In genomic region chr13:34128661-34129060, GRCh38 we compare ENCODE assay signal across 20 cellular contexts.
DNase-seq lines count a peak whose midpoint lies in the region; FAIRE-seq and TF ChIP-seq lines count a peak whose summit lies in the region.
"Had no signal": no experiment of that assay in that cellular context is flagged by ENCODE, and none has a peak within 500 bp of the region (broad histone marks: within the 10 kb centered on the region; RNA-seq: fewer than 3 reads in every experiment).

No MANE protein-coding gene starts in this region.

- H3K36me3 ChIP-seq in stomach = no peaks in the 10 kb centered on the region
- H3K36me3 ChIP-seq: BLaER1, SJCRH30 had no signal

- H3K27ac ChIP-seq in stomach = no peak overlapping the region
- H3K27ac ChIP-seq: BLaER1, KMS-11, RWPE1, SJCRH30 had no signal

- no peak for TF ChIP-seq EP300 in stomach (IDR thresholded peaks at IDR 0.05)

- no peaks in the 10 kb centered on the region for H3K36me3 Mint-ChIP-seq in immature natural killer cell
- H3K36me3 Mint-ChIP-seq: CD4-positive, alpha-beta memory T cell had no signal

- DNase-seq in EL (peak; percentile 81), HTR-8/SVneo (ENCODE audit: insufficient read length, low spot score) (peak; percentile 1), fibroblast of villous mesenchyme (ENCODE audit: low read depth) (peak; percentile 10), nucleus accumbens (lab: John Stamatoyannopoulos, UW) (no peak), immature natural killer cell (no peak), stomach (no peak), NCI-H187 treated with DMSO at 0.1 percent for 48 hours (lab: John Stamatoyannopoulos, UW) (no peak)
- DNase-seq: CD4-positive, alpha-beta memory T cell; DMS153; NCI-H1417; NCI-H187; NCI-H2227 treated with DMSO at 0.1 percent for 48 hours; NCI-H510A treated with DMSO at 0.1 percent for 48 hours; NCI-H774; OCI-M1; SJCRH30 had no signal

- FAIRE-seq in HTR-8/SVneo (lab: Jason Lieb, UNC) = no peak
- FAIRE-seq: H54 had no signal

- H3K4me1 Mint-ChIP-seq in immature natural killer cell = no peaks in the 10 kb centered on the region
- H3K4me1 Mint-ChIP-seq: CD4-positive, alpha-beta memory T cell had no signal

- H3K4me1 ChIP-seq in stomach = no peaks in the 10 kb centered on the region
- H3K4me1 ChIP-seq: SJCRH30 had no signal

- WGBS in stomach, 5 donors = 85 to 95% (median 91%) methylated on average over 3 of the region's 3 CpGs

- H3K4me3 ChIP-seq in fibroblast of villous mesenchyme (ENCODE audit: low read depth, low read length) = no peak overlapping the region
- H3K4me3 ChIP-seq in stomach = no peak overlapping the region
- H3K4me3 ChIP-seq: BLaER1, SJCRH30 had no signal

- TF ChIP-seq CTCF in fibroblast of villous mesenchyme (IDR thresholded peaks at IDR 0.05; ENCODE audit: insufficient read depth, low read depth, low read length) = no peak
- TF ChIP-seq CTCF in stomach (IDR thresholded peaks at IDR 0.05) = no peak

- intact Hi-C loops in stomach (cut with DNase I; ENCODE audit: low total_unique reads) = no loop called here

- no peaks in the 10 kb centered on the region for H3K9me3 ChIP-seq in stomach
- H3K9me3 ChIP-seq: BLaER1 had no signal

- H3K27me3 Mint-ChIP-seq in immature natural killer cell (ENCODE audit: low read depth in 3 of 3) = peaks cover 0 to 1% (median 0%) of the 10 kb centered on the region in 3 donors
- H3K27me3 Mint-ChIP-seq: CD4-positive, alpha-beta memory T cell had no signal

- H3K9me3 Mint-ChIP-seq in immature natural killer cell = peaks cover 0 to 16% (median 5%) of the 10 kb centered on the region in 6 donors

- H3K4me3 Mint-ChIP-seq in immature natural killer cell = no peak overlapping the region
- H3K4me3 Mint-ChIP-seq: CD4-positive, alpha-beta memory T cell had no signal

- no peak overlapping the region for H3K27ac Mint-ChIP-seq in immature natural killer cell
- H3K27ac Mint-ChIP-seq: CD4-positive, alpha-beta memory T cell had no signal

- TF ChIP-seq POLR2A in stomach (IDR thresholded peaks at IDR 0.05) = no peak

- H3K27me3 ChIP-seq in stomach = no peaks in the 10 kb centered on the region
- H3K27me3 ChIP-seq: BLaER1, SJCRH30 had no signal

Comparison
In these comparisons a context has a peak if more than half of its experiments do, and no peak if none do; other contexts are left out.
1. DNase-seq: peak in EL (single experiment), HTR-8/SVneo (single experiment) and fibroblast of villous mesenchyme (single experiment); none in nucleus accumbens (0 of 56), immature natural killer cell (0 of 3), stomach (single experiment) and NCI-H187 treated with DMSO at 0.1 percent for 48 hours (single experiment).